In genomic region chr12:40662366-40662765, GRCh38 we compare ENCODE assay signal across 4 cellular contexts. TPM values are rescaled to one million over a fixed set of nuclear protein-coding genes. Genes with fewer than 3 reads are reported as not detected.
"Had no signal": no experiment of that assay in that cellular context is flagged by ENCODE, and none has a peak within 500 bp of the region (broad histone marks: within the 10 kb centered on the region; RNA-seq: fewer than 3 reads in every experiment).

No MANE protein-coding gene starts in this region.

- DNase-seq: GDM1, GF-D8 had no signal

- H3K4me3 ChIP-seq: GM12878 had no signal

RNA-seq across cellular contexts. Expression of gene CNTN1, which starts 29.9 kb away (rescaled TPM):
- total RNA-seq: G401 had no signal
